18 cellular contexts compared by ENCODE assay signal in the genomic region with DNA sequence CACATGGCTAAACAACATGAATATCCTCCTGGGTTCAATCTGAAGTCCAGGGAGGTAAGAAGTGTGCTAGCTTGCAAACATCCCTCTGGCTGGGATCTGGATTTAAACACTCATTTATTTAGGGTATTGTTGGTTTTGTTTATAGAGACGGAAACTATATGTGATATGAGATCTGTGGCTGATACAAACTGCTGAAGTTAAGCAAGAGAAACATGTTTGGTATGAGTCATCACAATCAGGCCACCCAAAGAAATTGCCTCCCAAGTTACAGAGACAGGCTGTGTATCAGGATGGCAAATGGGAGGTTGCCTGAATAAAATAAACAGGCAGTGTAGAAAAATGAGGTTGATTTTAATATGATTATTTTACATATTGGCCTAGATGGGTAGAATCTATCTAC.
DNase-seq lines count a peak whose midpoint lies in the region; ATAC-seq and TF ChIP-seq lines count a peak whose summit lies in the region.
"Had no signal": no experiment of that assay in that cellular context is flagged by ENCODE, and none has a peak within 500 bp of the region (broad histone marks: within the 10 kb centered on the region; RNA-seq: fewer than 3 reads in every experiment).

No MANE protein-coding gene starts in this region.

- CTCF ChIA-PET in RWPE1 (lab: Yijun Ruan, JAX) = no interaction called here

- peak; percentile 55 for DNase-seq in RWPE1 (ENCODE audit: low spot score)
- peak; percentile 0 for DNase-seq in fibroblast of villous mesenchyme (ENCODE audit: low read depth)
- DNase-seq in vagina (ENCODE audit: extremely low spot score in 2 of 2) = no peak
- DNase-seq: activated CD4-positive, alpha-beta T cell treated with anti-CD3 and anti-CD28 coated beads, Interleukin-2, amount 50 U/mL, for 4 hours; activated naive CD4-positive, alpha-beta T cell treated with anti-CD3 and anti-CD28 coated beads, Interleukin-2, amount 10 ng/mL, durations not matched to agents 7 days and 5 days; AML-193; brain microvascular endothelial cell; Calu3; H9; hippocampal formation; kidney; NCI-H2081 treated with DMSO at 0.1 percent for 48 hours; NCI-H510A treated with DMSO at 0.1 percent for 48 hours had no signal

- H3K36me3 ChIP-seq in vagina = no peaks in the 10 kb centered on the region
- H3K36me3 ChIP-seq: brain microvascular endothelial cell had no signal

- H3K4me1 ChIP-seq in vagina = no peaks in the 10 kb centered on the region

- no peaks in the 10 kb centered on the region for H3K9me3 ChIP-seq in vagina

- ATAC-seq in GM18519 (IDR thresholded peaks at IDR 0.05; ENCODE audit: low FRiP score, unreplicated experiment) (peak; percentile 46), HG03442 (IDR thresholded peaks at IDR 0.05; ENCODE audit: unreplicated experiment) (peak; percentile 63), HG03378 (IDR thresholded peaks at IDR 0.05; ENCODE audit: unreplicated experiment) (no peak), GM19324 (IDR thresholded peaks at IDR 0.05; ENCODE audit: low FRiP score, unreplicated experiment) (no peak), GM21423 (IDR thresholded peaks at IDR 0.05; ENCODE audit: unreplicated experiment) (no peak)

- intact Hi-C loops in vagina (cut with DNase I) = no loop called here

- TF ChIP-seq CTCF in RWPE1 (conservative IDR thresholded peaks at IDR 0.05; ENCODE audit: low read depth) (no peak), fibroblast of villous mesenchyme (IDR thresholded peaks at IDR 0.05; ENCODE audit: insufficient read depth, low read depth, low read length) (no peak), vagina (IDR thresholded peaks at IDR 0.05) (no peak)

- POLR2A ChIA-PET in RWPE1 (lab: Yijun Ruan, JAX; ENCODE audit: low non-redundant PET) = no interaction called here

- H3K27me3 ChIP-seq in vagina = no peaks in the 10 kb centered on the region
- H3K27me3 ChIP-seq: brain microvascular endothelial cell had no signal

- H3K27ac ChIP-seq in RWPE1 (no peak overlapping the region), vagina (no peak overlapping the region)
- H3K27ac ChIP-seq: brain microvascular endothelial cell had no signal

- TF ChIP-seq POLR2A in vagina (IDR thresholded peaks at IDR 0.05) = no peak

- H3K4me3 ChIP-seq in fibroblast of villous mesenchyme (ENCODE audit: low read depth, low read length) = no peak overlapping the region
- no peak overlapping the region for H3K4me3 ChIP-seq in vagina

Comparison
In these comparisons a context has a peak if more than half of its experiments do, and no peak if none do; other contexts are left out.
1. ATAC-seq: peak in GM18519 (single experiment) and HG03442 (single experiment); none in HG03378 (single experiment), GM19324 (single experiment) and GM21423 (single experiment).
2. DNase-seq: peak in RWPE1 (single experiment) and fibroblast of villous mesenchyme (single experiment); none in vagina (0 of 2).